24 cellular contexts compared by ENCODE assay signal in the genomic region with DNA sequence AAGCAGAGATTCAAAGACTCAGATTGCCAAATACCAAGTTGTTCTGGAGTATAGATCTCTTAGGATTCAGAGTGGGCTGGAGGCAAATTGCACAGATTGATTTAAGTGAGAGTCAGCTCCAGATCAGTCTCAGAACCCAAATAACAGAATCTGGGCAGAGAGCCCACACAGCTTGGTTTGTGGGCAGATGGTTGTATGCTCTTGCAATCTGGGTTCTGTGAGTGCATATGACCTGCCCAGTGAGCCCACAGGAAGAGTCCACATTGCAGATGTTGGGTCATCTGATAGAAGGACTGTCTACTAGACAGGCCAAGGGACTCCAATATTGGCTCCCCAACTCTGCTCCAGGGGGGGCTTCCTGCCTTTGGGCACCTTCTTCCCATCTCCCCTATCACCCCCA.
DNase-seq lines count a peak whose midpoint lies in the region; ATAC-seq lines count a peak whose summit lies in the region.
"Had no signal": no experiment of that assay in that cellular context is flagged by ENCODE, and none has a peak within 500 bp of the region (broad histone marks: within the 10 kb centered on the region; RNA-seq: fewer than 3 reads in every experiment).

No MANE protein-coding gene starts in this region.

- H4K8ac ChIP-seq in trophoblast cell (ENCODE audit: low read depth, low read length): no peak overlapping the region

- no peak overlapping the region for H2BK120ac ChIP-seq in trophoblast cell (ENCODE audit: insufficient read depth, low read length, poor library complexity)

- H2BK5ac ChIP-seq in trophoblast cell (ENCODE audit: low read depth, low read length, poor library complexity): no peak overlapping the region

- no peak overlapping the region for H4K91ac ChIP-seq in trophoblast cell (ENCODE audit: low read depth, low read length)

- H2AK5ac ChIP-seq in trophoblast cell (ENCODE audit: low read length): no peak overlapping the region

- no peak overlapping the region for H3K27ac ChIP-seq in trophoblast cell (ENCODE audit: low read depth, low read length)
- H3K27ac ChIP-seq: breast epithelium had no signal

- H3K36me3 ChIP-seq in trophoblast cell (ENCODE audit: control insufficient read depth in 1 of 2, insufficient read depth in 2 of 2, low read length in 2 of 2): no peaks in the 10 kb centered on the region
- H3K36me3 ChIP-seq: breast epithelium had no signal

- peaks cover 16% of the 10 kb centered on the region for H3K27me3 Mint-ChIP-seq in stimulated activated memory B cell treated with anti-CD40 and anti-IgM and Interleukin-4, amounts not matched to agents 10 μg/mL and 1 μg/mL and 100 μg/mL, for 72 hours
- H3K27me3 Mint-ChIP-seq: activated naive CD8-positive, alpha-beta T cell treated with anti-CD3 and anti-CD28 coated beads, Interleukin-2, amount 10 ng/mL, durations not matched to agents 7 days and 5 days had no signal

- no peaks in the 10 kb centered on the region for H3K27me3 ChIP-seq in trophoblast cell (ENCODE audit: insufficient read depth, low read length)
- H3K27me3 ChIP-seq: breast epithelium had no signal

- no peak overlapping the region for H3K14ac ChIP-seq in trophoblast cell (ENCODE audit: low read length)

- H3K4ac ChIP-seq in trophoblast cell (ENCODE audit: low read depth, low read length): no peak overlapping the region

- H3K4me3 Mint-ChIP-seq in stimulated activated memory B cell treated with anti-CD40 and anti-IgM and Interleukin-4, amounts not matched to agents 10 μg/mL and 1 μg/mL and 100 μg/mL, for 72 hours: no peak overlapping the region
- H3K4me3 Mint-ChIP-seq: activated naive CD8-positive, alpha-beta T cell treated with anti-CD3 and anti-CD28 coated beads, Interleukin-2, amount 10 ng/mL, durations not matched to agents 7 days and 5 days; activated T-helper 17 cell treated with anti-CD3 and anti-CD28 coated beads, Interleukin-2, amount 50 U/mL, for 72 hours; mesothelial cell of epicardium; nephron; stimulated activated effector memory CD8-positive, alpha-beta T cell treated with anti-CD3 and anti-CD28 coated beads, Interleukin-12 subunit alpha, Interleukin-12 subunit beta, amount 100 ng/mL, for 72 hours; T-helper 1 cell treated with Interleukin-12 subunit alpha and Interleukin-12 subunit beta and Interleukin-4 antibody, amounts not matched to agents 30 μg/mL and 1 μg/mL, for 36 hours had no signal

- H3K4me3 ChIP-seq in trophoblast cell (ENCODE audit: low read depth, low read length): no peak overlapping the region
- H3K4me3 ChIP-seq: breast epithelium had no signal

- no peak overlapping the region for H3K27ac Mint-ChIP-seq in stimulated activated memory B cell treated with anti-CD40 and anti-IgM and Interleukin-4, amounts not matched to agents 10 μg/mL and 1 μg/mL and 100 μg/mL, for 72 hours
- H3K27ac Mint-ChIP-seq: activated naive CD8-positive, alpha-beta T cell treated with anti-CD3 and anti-CD28 coated beads, Interleukin-2, amount 10 ng/mL, durations not matched to agents 7 days and 5 days; activated T-helper 17 cell treated with anti-CD3 and anti-CD28 coated beads, Interleukin-2, amount 50 U/mL, for 72 hours; mesothelial cell of epicardium; stimulated activated effector memory CD8-positive, alpha-beta T cell treated with anti-CD3 and anti-CD28 coated beads, Interleukin-12 subunit alpha, Interleukin-12 subunit beta, amount 100 ng/mL, for 72 hours; T-helper 1 cell treated with Interleukin-12 subunit alpha and Interleukin-12 subunit beta and Interleukin-4 antibody, amounts not matched to agents 30 μg/mL and 1 μg/mL, for 36 hours had no signal

- H2AFZ ChIP-seq in trophoblast cell (ENCODE audit: insufficient read depth, low read length, poor library complexity): no peak overlapping the region

- no peaks in the 10 kb centered on the region for H3K9me3 ChIP-seq in trophoblast cell (ENCODE audit: insufficient read depth, low read depth, low read length)
- H3K9me3 ChIP-seq: breast epithelium had no signal

- ATAC-seq in GM18858 (IDR thresholded peaks at IDR 0.05; ENCODE audit: unreplicated experiment): no peak
- no peak for ATAC-seq in stimulated activated memory B cell treated with anti-CD40 and anti-IgM and Interleukin-4, amounts not matched to agents 10 μg/mL and 1 μg/mL and 100 μg/mL, for 72 hours
- ATAC-seq: activated T-helper 17 cell treated with anti-CD3 and anti-CD28 coated beads, Interleukin-2, amount 50 U/mL, for 72 hours; HCT116; left colon; stimulated activated effector memory CD8-positive, alpha-beta T cell treated with anti-CD3 and anti-CD28 coated beads, Interleukin-12 subunit alpha, Interleukin-12 subunit beta, amount 100 ng/mL, for 72 hours had no signal

- DNase-seq in DMS 273 treated with DMSO at 0.1 percent for 48 hours (lab: John Stamatoyannopoulos, UW) (peak; percentile 78), NCI-H1694 (lab: John Stamatoyannopoulos, UW) (peak; percentile 36), cerebellar cortex (ENCODE audit: low spot score) (peak; percentile 3), myocyte (ENCODE audit: low read depth) (peak; percentile 78), trophoblast cell (no peak)
- no peak for DNase-seq in central memory CD4-positive, alpha-beta T cell
- DNase-seq: activated CD4-positive, alpha-beta T cell treated with anti-CD3 and anti-CD28 coated beads for 48 hours; activated naive CD8-positive, alpha-beta T cell treated with anti-CD3 and anti-CD28 coated beads, Interleukin-2, amount 10 ng/mL, durations not matched to agents 7 days and 5 days; DMS79 treated with DMSO at 0.1 percent for 48 hours; KG1; left colon; NCI-H1092 treated with DMSO at 0.1 percent for 48 hours; NCI-H2081 treated with DMSO at 0.1 percent for 48 hours; NCI-H510A treated with DMSO at 0.1 percent for 48 hours; SHP77 treated with DMSO at 0.1 percent for 48 hours had no signal

- no peaks in the 10 kb centered on the region for H3K4me1 ChIP-seq in trophoblast cell (ENCODE audit: control insufficient read depth in 1 of 2, insufficient read depth in 2 of 2, low read length in 2 of 2)
- H3K4me1 ChIP-seq: breast epithelium had no signal

- H3K4me1 Mint-ChIP-seq in stimulated activated memory B cell treated with anti-CD40 and anti-IgM and Interleukin-4, amounts not matched to agents 10 μg/mL and 1 μg/mL and 100 μg/mL, for 72 hours: no peaks in the 10 kb centered on the region
- H3K4me1 Mint-ChIP-seq: activated naive CD8-positive, alpha-beta T cell treated with anti-CD3 and anti-CD28 coated beads, Interleukin-2, amount 10 ng/mL, durations not matched to agents 7 days and 5 days; activated T-helper 17 cell treated with anti-CD3 and anti-CD28 coated beads, Interleukin-2, amount 50 U/mL, for 72 hours; stimulated activated effector memory CD8-positive, alpha-beta T cell treated with anti-CD3 and anti-CD28 coated beads, Interleukin-12 subunit alpha, Interleukin-12 subunit beta, amount 100 ng/mL, for 72 hours had no signal

- H3K23ac ChIP-seq in trophoblast cell (ENCODE audit: low read length): no peak overlapping the region

- H3K36me3 Mint-ChIP-seq in stimulated activated memory B cell treated with anti-CD40 and anti-IgM and Interleukin-4, amounts not matched to agents 10 μg/mL and 1 μg/mL and 100 μg/mL, for 72 hours: no peaks in the 10 kb centered on the region
- H3K36me3 Mint-ChIP-seq: activated naive CD8-positive, alpha-beta T cell treated with anti-CD3 and anti-CD28 coated beads, Interleukin-2, amount 10 ng/mL, durations not matched to agents 7 days and 5 days; mesothelial cell of epicardium; stimulated activated effector memory CD8-positive, alpha-beta T cell treated with anti-CD3 and anti-CD28 coated beads, Interleukin-12 subunit alpha, Interleukin-12 subunit beta, amount 100 ng/mL, for 72 hours had no signal

- no peak overlapping the region for H4K12ac ChIP-seq in trophoblast cell (ENCODE audit: low read depth, low read length)

- no peak overlapping the region for H3K9ac ChIP-seq in trophoblast cell (ENCODE audit: low read length)

- no peak overlapping the region for H3K18ac ChIP-seq in trophoblast cell (ENCODE audit: low read length)

- no peaks in the 10 kb centered on the region for H3K79me2 ChIP-seq in trophoblast cell (ENCODE audit: control insufficient read depth, insufficient read depth, low read length, poor library complexity)

- no peak overlapping the region for H2BK12ac ChIP-seq in trophoblast cell (ENCODE audit: low read length)

- no peak overlapping the region for H3K4me2 ChIP-seq in trophoblast cell (ENCODE audit: low read length)

- no peaks in the 10 kb centered on the region for H3K9me3 Mint-ChIP-seq in stimulated activated memory B cell treated with anti-CD40 and anti-IgM and Interleukin-4, amounts not matched to agents 10 μg/mL and 1 μg/mL and 100 μg/mL, for 72 hours
- H3K9me3 Mint-ChIP-seq: activated naive CD8-positive, alpha-beta T cell treated with anti-CD3 and anti-CD28 coated beads, Interleukin-2, amount 10 ng/mL, durations not matched to agents 7 days and 5 days; activated T-helper 17 cell treated with anti-CD3 and anti-CD28 coated beads, Interleukin-2, amount 50 U/mL, for 72 hours; mesothelial cell of epicardium; nephron; stimulated activated effector memory CD8-positive, alpha-beta T cell treated with anti-CD3 and anti-CD28 coated beads, Interleukin-12 subunit alpha, Interleukin-12 subunit beta, amount 100 ng/mL, for 72 hours; T-helper 1 cell treated with Interleukin-12 subunit alpha and Interleukin-12 subunit beta and Interleukin-4 antibody, amounts not matched to agents 30 μg/mL and 1 μg/mL, for 36 hours had no signal

- no peaks in the 10 kb centered on the region for H3K79me1 ChIP-seq in trophoblast cell (ENCODE audit: low read length)

Comparison
In these comparisons a context has a peak if more than half of its experiments do, and no peak if none do; other contexts are left out.
1. DNase-seq: peak in DMS 273 treated with DMSO at 0.1 percent for 48 hours (single experiment), NCI-H1694 (single experiment), cerebellar cortex (single experiment) and myocyte (single experiment); none in trophoblast cell (0 of 2) and central memory CD4-positive, alpha-beta T cell (single experiment).